Comparison of ENCODE assay signal across 8 cellular contexts in genomic region chr11:61870429-61871039, GRCh38. TPM values are rescaled to one million over a fixed set of nuclear protein-coding genes. Genes with fewer than 3 reads are reported as not detected.
DNase-seq lines count a peak whose midpoint lies in the region; ATAC-seq, FAIRE-seq and TF ChIP-seq lines count a peak whose summit lies in the region.

No MANE protein-coding gene starts in this region.

- no peak for FAIRE-seq in endothelial cell of umbilical vein (lab: Jason Lieb, UNC)

- H3K36me3 ChIP-seq in PC-3 (ENCODE audit: low read depth, low read length), result no peaks in the 10 kb centered on the region
- peaks cover under 1% of the 10 kb centered on the region in 2 experiments for H3K36me3 ChIP-seq in endothelial cell of umbilical vein (ENCODE audit: control insufficient read depth in 2 of 2, extremely low read depth in 1 of 2, insufficient read depth in 2 of 2, low read length in 2 of 2)
- H3K36me3 ChIP-seq in thyroid gland, result no peaks in the 10 kb centered on the region
- no peaks in the 10 kb centered on the region for H3K36me3 ChIP-seq in ovary

- H3K79me2 ChIP-seq in PC-3 (ENCODE audit: low read length) (no peaks in the 10 kb centered on the region), endothelial cell of umbilical vein (ENCODE audit: control insufficient read depth, insufficient read depth, low read length) (no peaks in the 10 kb centered on the region)

- no peak overlapping the region for H3K4me3 ChIP-seq in PC-3 (ENCODE audit: low read length)
- no peak overlapping the region for H3K4me3 ChIP-seq in endothelial cell of umbilical vein (replicated peaks in 1 of 3; ENCODE audit: insufficient read depth in 1 of 3, low read depth in 1 of 3, low read length in 3 of 3)
- H3K4me3 ChIP-seq in thyroid gland (replicated peaks in 1 of 3), result no peak overlapping the region
- no peak overlapping the region for H3K4me3 ChIP-seq in ovary

- H3K27ac ChIP-seq in PC-3 (ENCODE audit: low read length) (no peak overlapping the region), endothelial cell of umbilical vein (ENCODE audit: insufficient read depth, low read depth, low read length) (no peak overlapping the region), thyroid gland (no peak overlapping the region), ovary (peak overlapping the region in 1 of 2 donors; percentile 19)

- CTCF ChIA-PET in PC-3 (lab: Charles Lee) (interaction anchor here (0.5 to 2.2 kb wide), 12 partner anchors 27 to 238 kb away, joined by 3 to 13 read pairs (median 4); partner anchors contain the start of genes FEN1 and TMEM258), endothelial cell of umbilical vein (lab: Charles Lee) (interaction anchor here (0.8 to 6.6 kb wide), 22 partner anchors 10 to 242 kb away, joined by 3 to 127 read pairs (median 6); no protein-coding TSS in a partner anchor)

- dilution Hi-C loops in endothelial cell of umbilical vein (cut with MboI; ENCODE audit: extremely low pct_ligation_motif_present, low sequenced_read_pairs), result no loop called here

- ATAC-seq in PC-3 (peak; percentile 3), sciatic nerve (peak; percentile 45)

- TF ChIP-seq CTCF in PC-3 (conservative IDR thresholded peaks at IDR 0.05; ENCODE audit: low read depth, low read length) (no peak), endothelial cell of umbilical vein (IDR thresholded peaks at IDR 0.05; ENCODE audit: extremely low read depth in 1 of 2, insufficient read depth in 1 of 2, low read depth in 1 of 2, low read length in 2 of 2) (no peak), thyroid gland (IDR thresholded peaks at IDR 0.05) (no peak), ovary (IDR thresholded peaks at IDR 0.05) (no peak)

- no peaks in the 10 kb centered on the region for H3K9me1 ChIP-seq in endothelial cell of umbilical vein (replicated peaks; ENCODE audit: control insufficient read depth, extremely low read depth, insufficient read depth, low read length)

- POLR2A ChIA-PET in PC-3 (lab: Charles Lee; ENCODE audit: unreplicated experiment), result no interaction called here
- POLR2A ChIA-PET in endothelial cell of umbilical vein (lab: Charles Lee), result no interaction called here

- WGBS in thyroid gland, 2 donors, result 62 to 66% methylated on average over 13 to 14 of the region's 14 CpGs
- WGBS in ovary, 3 donors, result 44 to 53% (median 45%) methylated on average over 13 to 14 of the region's 14 CpGs

- no peaks in the 10 kb centered on the region for H3K9me2 ChIP-seq in PC-3 (replicated peaks; ENCODE audit: low read length)

- H3F3A ChIP-seq in PC-3 (ENCODE audit: low read length, unreplicated experiment), result no peaks in the 10 kb centered on the region

- H3K4me2 ChIP-seq in PC-3 (ENCODE audit: low read length) (peak overlapping the region; percentile 81), endothelial cell of umbilical vein (ENCODE audit: insufficient read depth, low read length) (no peak overlapping the region)

- intact Hi-C loops in PC-3 (cut with micrococcal nuclease) (loop anchor here (1.0 to 10.0 kb wide), 5 partner anchors 73 to 334 kb away; partner anchors contain the start of gene SCGB2A1), endothelial cell of umbilical vein (cut with micrococcal nuclease) (loop anchor here (1.0 kb wide), 6 partner anchors 18 to 238 kb away; no protein-coding TSS in a partner anchor), sciatic nerve (cut with DNase I) (no loop called here), thyroid gland (cut with DNase I) (no loop called here), ovary (cut with DNase I) (loop anchor here in 3 of 4 donors (5.0 to 10.0 kb wide), 3 partner anchors 66 to 442 kb away; no protein-coding TSS in a partner anchor)

- H3K27me3 ChIP-seq in PC-3 (ENCODE audit: low read length), result no peaks in the 10 kb centered on the region
- H3K27me3 ChIP-seq in endothelial cell of umbilical vein (ENCODE audit: control insufficient read depth in 2 of 2, insufficient read depth in 2 of 2, low read length in 2 of 2), result no peaks in the 10 kb centered on the region
- H3K27me3 ChIP-seq in thyroid gland, result no peaks in the 10 kb centered on the region
- no peaks in the 10 kb centered on the region for H3K27me3 ChIP-seq in ovary

- no TSS peak for BruUV-seq in PC-3 (replicated peaks; lab: Mats Ljungman, UMichigan)
- TSS peak; percentile 19 for BruUV-seq in endothelial cell of umbilical vein (replicated peaks; lab: Mats Ljungman, UMichigan)

- H2AFZ ChIP-seq in PC-3 (ENCODE audit: low read length) (peak overlapping the region; percentile 74), endothelial cell of umbilical vein (ENCODE audit: low read depth, low read length) (no peak overlapping the region)

- H3K9ac ChIP-seq in PC-3 (ENCODE audit: low read length) (no peak overlapping the region), endothelial cell of umbilical vein (replicated peaks; ENCODE audit: extremely low read depth, insufficient read depth, low read length) (no peak overlapping the region)

- TF ChIP-seq POLR2A in endothelial cell of umbilical vein (IDR thresholded peaks at IDR 0.05; ENCODE audit: low read depth, low read length) (no peak), thyroid gland (IDR thresholded peaks at IDR 0.05) (no peak), ovary (IDR thresholded peaks at IDR 0.05) (no peak)

- no peaks in the 10 kb centered on the region for H4K20me1 ChIP-seq in PC-3 (ENCODE audit: low read length)
- no peaks in the 10 kb centered on the region for H4K20me1 ChIP-seq in endothelial cell of umbilical vein (replicated peaks; ENCODE audit: control insufficient read depth, extremely low read depth, insufficient read depth, low read length)

- DNase-seq in GM03348 (ENCODE audit: low spot score), result peak; percentile 43
- DNase-seq in PC-3, result no peak
- DNase-seq in endothelial cell of umbilical vein (ENCODE audit: low read depth, low spot score), result no peak
- no peak for DNase-seq in sciatic nerve (ENCODE audit: low spot score)
- no peak for DNase-seq in stimulated activated CD4-positive, alpha-beta T cell treated with anti-CD3 and anti-CD28 coated beads, Interleukin-2, amount 100 ng/mL, for 24 hours
- DNase-seq in NCI-H1092 (lab: John Stamatoyannopoulos, UW), result no peak
- DNase-seq in thyroid gland, result no peak
- no peak for DNase-seq in ovary

- H3K9me3 ChIP-seq in PC-3 (ENCODE audit: low read length) (no peaks in the 10 kb centered on the region), endothelial cell of umbilical vein (replicated peaks; ENCODE audit: control insufficient read depth, insufficient read depth, low read length) (no peaks in the 10 kb centered on the region), thyroid gland (no peaks in the 10 kb centered on the region), ovary (no peaks in the 10 kb centered on the region)

- TF ChIP-seq EP300 in ovary (IDR thresholded peaks at IDR 0.05), result no peak

- peaks cover 3% of the 10 kb centered on the region; the same call in 1 of the 2 replicates for H3K4me1 ChIP-seq in PC-3 (ENCODE audit: insufficient read depth, low read length)
- peaks cover 12% of the 10 kb centered on the region for H3K4me1 ChIP-seq in endothelial cell of umbilical vein (ENCODE audit: control insufficient read depth, extremely low read depth, insufficient read depth, low read length)
- H3K4me1 ChIP-seq in thyroid gland, result peaks cover 5 to 17% of the 10 kb centered on the region in 2 donors
- H3K4me1 ChIP-seq in ovary (ENCODE audit: insufficient read depth), result peaks cover 4% of the 10 kb centered on the region

RNA-seq across cellular contexts. Expression of gene FADS3, which starts 20.8 kb away (rescaled TPM):
- 67.9 and 119 TPM in 2 replicates for total RNA-seq in PC-3 (2014; rRNA removed)
- 204 and 216 TPM in 2 replicates for total RNA-seq in endothelial cell of umbilical vein
- 346 and 506 TPM in 2 replicates for polyA plus RNA-seq in endothelial cell of umbilical vein
- 166 and 243 TPM in 2 replicates for polyA plus RNA-seq in endothelial cell of umbilical vein (2011; cell fraction: cytosol; rRNA removed)
- polyA plus RNA-seq in endothelial cell of umbilical vein (2011; cell fraction: nucleus; rRNA removed), result 1,185 and 1,740 TPM in 2 replicates
- polyA plus RNA-seq in endothelial cell of umbilical vein (2012), result 114 and 158 TPM in 2 replicates
- 188 and 207 TPM in 2 replicates for polyA minus RNA-seq in endothelial cell of umbilical vein
- 32.9 TPM for polyA minus RNA-seq in endothelial cell of umbilical vein (2011; cell fraction: cytosol; rRNA and poly(A)+ RNA removed)
- polyA minus RNA-seq in endothelial cell of umbilical vein (2011; cell fraction: nucleus; rRNA and poly(A)+ RNA removed), result 141 and 219 TPM in 2 replicates
- 127 TPM for total RNA-seq in sciatic nerve
- total RNA-seq in thyroid gland, result 10 to 100 TPM; 25.2 to 37.6 (median 31.2) TPM
- total RNA-seq in ovary, result 10 to 100 TPM; 21.9 to 85.8 (median 41.3) TPM
- 10 to 100 TPM; 10.6 to 52.3 TPM for polyA plus RNA-seq in ovary

RNA-seq across cellular contexts. Expression of gene FADS2, which starts 42.4 kb away (rescaled TPM):
- 246 and 305 TPM in 2 replicates for total RNA-seq in PC-3 (2014; rRNA removed)
- 668 and 694 TPM in 2 replicates for total RNA-seq in endothelial cell of umbilical vein
- polyA plus RNA-seq in endothelial cell of umbilical vein, result 898 and 969 TPM in 2 replicates
- polyA plus RNA-seq in endothelial cell of umbilical vein (2011; cell fraction: cytosol; rRNA removed), result 619 and 783 TPM in 2 replicates
- polyA plus RNA-seq in endothelial cell of umbilical vein (2011; cell fraction: nucleus; rRNA removed), result 552 and 630 TPM in 2 replicates
- 311 and 450 TPM in 2 replicates for polyA plus RNA-seq in endothelial cell of umbilical vein (2012)
- polyA minus RNA-seq in endothelial cell of umbilical vein, result 1,118 and 1,176 TPM in 2 replicates
- 46.5 TPM for polyA minus RNA-seq in endothelial cell of umbilical vein (2011; cell fraction: cytosol; rRNA and poly(A)+ RNA removed)
- polyA minus RNA-seq in endothelial cell of umbilical vein (2011; cell fraction: nucleus; rRNA and poly(A)+ RNA removed), result 172 and 219 TPM in 2 replicates
- total RNA-seq in sciatic nerve, result 140 TPM
- total RNA-seq in thyroid gland, result 1 to 10 TPM; 2.8 to 9.3 (median 7.0) TPM
- total RNA-seq in ovary, result 100 to 1,000 TPM in 1 of 7 donors, 10 to 100 TPM in 4, 1 to 10 TPM in 2; 6.3 to 298 (median 26.2) TPM
- polyA plus RNA-seq in ovary, result 10 to 100 TPM; 20.6 to 96.9 TPM

RNA-seq across cellular contexts. Expression of gene RAB3IL1, which starts 46.8 kb away (rescaled TPM):
- total RNA-seq in PC-3 (2014; rRNA removed) (6.6 and 7.9 TPM in 2 replicates), endothelial cell of umbilical vein (1.2 and 3.6 TPM in 2 replicates), sciatic nerve (70.5 TPM), thyroid gland (10 to 100 TPM in 3 of 4 donors, 1 to 10 TPM in 1; 6.5 to 27.7 (median 15.2) TPM), ovary (10 to 100 TPM; 14.1 to 90.0 (median 53.8) TPM)
- polyA plus RNA-seq in endothelial cell of umbilical vein (1.8 and 2.9 TPM in 2 replicates), ovary (10 to 100 TPM in 1 of 2 donors, 1 to 10 TPM in 1; 4.5 to 42.8 TPM)
- 0.88 and 1.4 TPM in 2 replicates for polyA plus RNA-seq in endothelial cell of umbilical vein (2011; cell fraction: cytosol; rRNA removed)
- 2.1 TPM in 2 replicates for polyA plus RNA-seq in endothelial cell of umbilical vein (2011; cell fraction: nucleus; rRNA removed)
- 1.3 and 3.8 TPM in 2 replicates for polyA plus RNA-seq in endothelial cell of umbilical vein (2012)
- polyA minus RNA-seq in endothelial cell of umbilical vein, result 0.89 and 0.90 TPM in 2 replicates
- polyA minus RNA-seq in endothelial cell of umbilical vein (2011; cell fraction: cytosol; rRNA and poly(A)+ RNA removed), result 7.3 TPM
- polyA minus RNA-seq in endothelial cell of umbilical vein (2011; cell fraction: nucleus; rRNA and poly(A)+ RNA removed), result 0.58 and 0.72 TPM in 2 replicates

RNA-seq across cellular contexts. Expression of gene FADS1, which starts 53.7 kb away (rescaled TPM):
- total RNA-seq in PC-3 (2014; rRNA removed) (79.4 and 84.4 TPM in 2 replicates), endothelial cell of umbilical vein (109 and 110 TPM in 2 replicates), sciatic nerve (99.3 TPM), thyroid gland (10 to 100 TPM in 3 of 4 donors, 1 to 10 TPM in 1; 6.8 to 17.3 (median 13.9) TPM), ovary (100 to 1,000 TPM in 1 of 7 donors, 10 to 100 TPM in 6; 16.2 to 242 (median 53.7) TPM)
- polyA plus RNA-seq in endothelial cell of umbilical vein (121 and 125 TPM in 2 replicates), ovary (10 to 100 TPM; 20.1 to 45.3 TPM)
- 73.0 and 77.1 TPM in 2 replicates for polyA plus RNA-seq in endothelial cell of umbilical vein (2011; cell fraction: cytosol; rRNA removed)
- polyA plus RNA-seq in endothelial cell of umbilical vein (2011; cell fraction: nucleus; rRNA removed), result 79.5 and 82.4 TPM in 2 replicates
- 50.4 and 68.5 TPM in 2 replicates for polyA plus RNA-seq in endothelial cell of umbilical vein (2012)
- 192 and 208 TPM in 2 replicates for polyA minus RNA-seq in endothelial cell of umbilical vein
- 289 TPM for polyA minus RNA-seq in endothelial cell of umbilical vein (2011; cell fraction: cytosol; rRNA and poly(A)+ RNA removed)
- 51.4 and 61.8 TPM in 2 replicates for polyA minus RNA-seq in endothelial cell of umbilical vein (2011; cell fraction: nucleus; rRNA and poly(A)+ RNA removed)

Comparison
In these comparisons a context has a peak if more than half of its experiments do, and no peak if none do; other contexts are left out.
1. intact Hi-C loops: an anchor here in PC-3 (1.0 to 10.0 kb wide), endothelial cell of umbilical vein (1.0 kb wide) and ovary (5.0 to 10.0 kb wide); none called in sciatic nerve and thyroid gland.